In genomic region chr18:44545359-44545985, GRCh38 we compare ENCODE assay signal across 30 cellular contexts.
"Had no signal": no experiment of that assay in that cellular context is flagged by ENCODE, and none has a peak within 500 bp of the region (broad histone marks: within the 10 kb centered on the region; RNA-seq: fewer than 3 reads in every experiment).

No MANE protein-coding gene starts in this region.

- DNase-seq: colonic mucosa; effector CD8-positive, alpha-beta T cell; endodermal cell; foreskin fibroblast; heart left ventricle; kidney; naive B cell; pancreas; right lobe of liver; small intestine; stimulated activated CD4-positive, alpha-beta T cell treated with anti-CD3 and anti-CD28 coated beads, Interleukin-15, amount 100 ng/mL, for 24 hours; stimulated activated CD4-positive, alpha-beta T cell treated with anti-CD3 and anti-CD28 coated beads, Interleukin-2, amount 100 ng/mL, for 48 hours; stimulated activated naive CD4-positive, alpha-beta T cell; substantia nigra; testis; upper lobe of right lung; uterus had no signal

- H3K36me3 ChIP-seq: colonic mucosa, gastroesophageal sphincter, heart left ventricle, neutrophil, pancreas, right lobe of liver, tibial nerve, upper lobe of right lung, uterus had no signal

- H3K4me1 ChIP-seq: colonic mucosa, pancreas, right lobe of liver, testis, upper lobe of right lung, uterus had no signal

- H3K27me3 ChIP-seq: colonic mucosa, gastroesophageal sphincter, heart left ventricle, hepatocyte, neutrophil, pancreas, right lobe of liver, testis, tibial nerve, upper lobe of right lung, uterus had no signal

- H3K27me3 Mint-ChIP-seq: dendritic cell treated with granulocyte-macrophage colony-stimulating factor and Interleukin-4, amounts not matched to agents 40 ng/mL and 50 ng/mL, for 4 days; memory B cell; naive B cell; natural killer cell treated with Interleukin-12 subunit alpha and Interleukin-12 subunit beta and Interleukin-15 and Interleukin-18, amount 100 ng/mL, for 72 hours; progenitor cell of endocrine pancreas had no signal

- H3K4me3 ChIP-seq: colonic mucosa, gastroesophageal sphincter, heart left ventricle, hepatocyte, lung, pancreas, right lobe of liver, testis, tibial nerve, upper lobe of right lung, uterus had no signal

- H3K27ac ChIP-seq: colonic mucosa, epithelial cell of prostate, gastroesophageal sphincter, heart left ventricle, hepatocyte, neutrophil, pancreas, right lobe of liver, testis, tibial nerve, upper lobe of right lung, uterus had no signal

- H3K9me3 ChIP-seq: colonic mucosa, gastroesophageal sphincter, heart left ventricle, neutrophil, pancreas, right lobe of liver, testis, tibial nerve, upper lobe of right lung, uterus had no signal

- H3K4me2 ChIP-seq: hepatocyte had no signal

- H3K4me3 Mint-ChIP-seq: dendritic cell treated with granulocyte-macrophage colony-stimulating factor and Interleukin-4, amounts not matched to agents 40 ng/mL and 50 ng/mL, for 4 days; endodermal cell; memory B cell; natural killer cell treated with Interleukin-12 subunit alpha and Interleukin-12 subunit beta and Interleukin-15 and Interleukin-18, amount 100 ng/mL, for 72 hours; neural crest cell had no signal

- H2AFZ ChIP-seq: hepatocyte had no signal

- ATAC-seq: esophagus mucosa; gastroesophageal sphincter; heart left ventricle; left lobe of liver; natural killer cell treated with Interleukin-12 subunit alpha and Interleukin-12 subunit beta and Interleukin-15 and Interleukin-18, amount 100 ng/mL, for 72 hours; pancreas; right lobe of liver; upper lobe of right lung had no signal

- H3K36me3 Mint-ChIP-seq: memory B cell; naive B cell; natural killer cell treated with Interleukin-12 subunit alpha and Interleukin-12 subunit beta and Interleukin-15 and Interleukin-18, amount 100 ng/mL, for 72 hours had no signal

- H3K79me2 ChIP-seq: hepatocyte had no signal

- H3K27ac Mint-ChIP-seq: dendritic cell treated with granulocyte-macrophage colony-stimulating factor and Interleukin-4, amounts not matched to agents 40 ng/mL and 50 ng/mL, for 4 days; endodermal cell; memory B cell; natural killer cell treated with Interleukin-12 subunit alpha and Interleukin-12 subunit beta and Interleukin-15 and Interleukin-18, amount 100 ng/mL, for 72 hours; progenitor cell of endocrine pancreas had no signal

- H3K9me3 Mint-ChIP-seq: dendritic cell treated with granulocyte-macrophage colony-stimulating factor and Interleukin-4, amounts not matched to agents 40 ng/mL and 50 ng/mL, for 4 days; endodermal cell; memory B cell; natural killer cell treated with Interleukin-12 subunit alpha and Interleukin-12 subunit beta and Interleukin-15 and Interleukin-18, amount 100 ng/mL, for 72 hours; neural crest cell had no signal
